In the genomic region with DNA sequence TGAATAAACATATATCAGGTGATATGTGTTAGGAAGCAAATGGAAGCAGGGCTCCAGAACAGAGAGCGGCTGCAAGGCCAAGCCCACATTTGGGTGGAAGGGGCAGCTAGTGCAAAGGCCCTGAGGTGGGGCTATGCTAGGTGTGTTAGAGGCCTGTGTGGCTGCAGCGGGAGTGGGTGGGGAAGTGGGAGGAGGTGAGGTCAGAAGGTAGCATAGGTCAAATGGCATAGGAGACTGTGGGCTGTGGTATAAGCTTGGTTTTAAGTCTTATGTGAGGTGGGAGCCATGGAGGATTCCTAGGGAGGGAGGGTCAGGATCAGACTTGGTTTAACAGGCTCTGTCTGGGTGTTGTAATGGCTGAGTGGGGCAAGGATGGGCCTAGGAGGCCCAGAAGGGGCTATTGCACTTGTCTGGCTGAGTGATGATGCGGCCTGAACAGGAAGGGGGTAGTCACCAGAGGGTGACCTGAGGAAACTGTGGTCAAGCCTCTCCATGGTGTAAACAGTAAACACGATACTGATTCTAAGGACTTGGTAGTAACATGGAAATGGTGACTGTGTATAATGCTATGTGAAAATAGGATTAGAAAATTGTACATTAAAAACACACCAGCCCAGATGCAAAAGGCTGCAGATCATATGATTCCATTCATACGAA, we compare ENCODE assay signal across 8 cellular contexts. TPM values are rescaled to one million over a fixed set of nuclear protein-coding genes. Genes with fewer than 3 reads are reported as not detected.
DNase-seq lines count a peak whose midpoint lies in the region; ATAC-seq and TF ChIP-seq lines count a peak whose summit lies in the region.

No MANE protein-coding gene starts in this region.

- peak overlapping the region; percentile 84 to 87 for H3K27ac ChIP-seq in prostate gland

- DNase-seq in GM04504 (ENCODE audit: low read depth): peak; percentile 55
- DNase-seq in LHCN-M2 (ENCODE audit: low read depth): peak; percentile 70
- peak; percentile 91 for DNase-seq in choroid plexus epithelial cell (ENCODE audit: low read depth)
- no peak for DNase-seq in prostate gland (ENCODE audit: low spot score)
- no peak for DNase-seq in activated effector memory CD4-positive, alpha-beta T cell treated with anti-CD3 and anti-CD28 coated beads, Interleukin-2, amount 50 U/mL, for 16 hours
- DNase-seq in left colon: no peak
- no peak for DNase-seq in activated gamma-delta T cell (lab: John Stamatoyannopoulos, UW)

- no peaks in the 10 kb centered on the region for H3K36me3 ChIP-seq in prostate gland

- H3K4me3 ChIP-seq in choroid plexus epithelial cell (ENCODE audit: low read depth, low read length): no peak overlapping the region
- no peak overlapping the region for H3K4me3 ChIP-seq in prostate gland

- H3K4me1 ChIP-seq in prostate gland (replicated peaks): peaks cover 39% of the 10 kb centered on the region

- H3K9me3 ChIP-seq in prostate gland: no peaks in the 10 kb centered on the region

- no peak for TF ChIP-seq CTCF in choroid plexus epithelial cell (conservative IDR thresholded peaks at IDR 0.05; ENCODE audit: low read depth, low read length)
- no peak for TF ChIP-seq CTCF in prostate gland (IDR thresholded peaks at IDR 0.05)

- intact Hi-C loops in prostate gland (cut with DNase I): no loop called here
- intact Hi-C loops in left colon (cut with DNase I, micrococcal nuclease): no loop called here

- no peaks in the 10 kb centered on the region for H3K27me3 ChIP-seq in prostate gland (replicated peaks; ENCODE audit: insufficient read depth)

- no peak for TF ChIP-seq POLR2A in prostate gland (IDR thresholded peaks at IDR 0.05)

- 86% methylated on average over 5 of the region's 5 CpGs for WGBS in prostate gland

- peak; percentile 63 for ATAC-seq in GM21515 (IDR thresholded peaks at IDR 0.05; ENCODE audit: unreplicated experiment)
- no peak for ATAC-seq in left colon

RNA-seq across cellular contexts. Expression of a gene that starts 31.1 kb away (rescaled TPM):
- total RNA-seq in LHCN-M2 (2014; rRNA removed) (7.5 and 10.3 TPM in 2 replicates), prostate gland (10 to 100 TPM; 69.2 to 71.0 TPM), left colon (10 to 100 TPM; 15.8 to 23.8 TPM)
- 6.9 TPM for polyA plus RNA-seq in LHCN-M2 (2012)

Comparison
In these comparisons a context has a peak if more than half of its experiments do, and no peak if none do; other contexts are left out.
1. DNase-seq: peak in GM04504 (single experiment), LHCN-M2 (single experiment) and choroid plexus epithelial cell (single experiment); none in prostate gland (single experiment), activated effector memory CD4-positive, alpha-beta T cell treated with anti-CD3 and anti-CD28 coated beads, Interleukin-2, amount 50 U/mL, for 16 hours (single experiment), left colon (0 of 2) and activated gamma-delta T cell (single experiment).